Comparison of ENCODE assay signal across 9 cellular contexts in genomic region chr2:236862961-236863728, GRCh38.
DNase-seq lines count a peak whose midpoint lies in the region; ATAC-seq and TF ChIP-seq lines count a peak whose summit lies in the region.
"Had no signal": no experiment of that assay in that cellular context is flagged by ENCODE, and none has a peak within 500 bp of the region (broad histone marks: within the 10 kb centered on the region; RNA-seq: fewer than 3 reads in every experiment).

No MANE protein-coding gene starts in this region.

- TF ChIP-seq CTCF in RWPE1 (conservative IDR thresholded peaks at IDR 0.05; ENCODE audit: low read depth) = no peak

- peaks cover 0 to 8% (median 3%) of the 10 kb centered on the region in 8 donors for H3K9me3 Mint-ChIP-seq in CD4-positive, alpha-beta memory T cell

- no peaks in the 10 kb centered on the region for H3K36me3 Mint-ChIP-seq in CD4-positive, alpha-beta memory T cell

- CTCF ChIA-PET in RWPE1 (lab: Yijun Ruan, JAX) = interaction anchor here (0.6 kb wide), 1 partner anchor 544 kb away, joined by 3 read pairs; no protein-coding TSS in a partner anchor
- CTCF ChIA-PET in CD4-positive, alpha-beta memory T cell (lab: Charles Lee; ENCODE audit: partially characterized antibody) = no interaction called here

- H3K4me3 Mint-ChIP-seq in CD4-positive, alpha-beta memory T cell = no peak overlapping the region
- H3K4me3 Mint-ChIP-seq: activated CD4-positive, alpha-beta T cell treated with anti-CD3 and anti-CD28 coated beads for 36 hours had no signal

- no peak overlapping the region for H3K27ac Mint-ChIP-seq in CD4-positive, alpha-beta memory T cell
- H3K27ac Mint-ChIP-seq: activated CD4-positive, alpha-beta T cell treated with anti-CD3 and anti-CD28 coated beads for 36 hours had no signal

- H3K4me1 Mint-ChIP-seq in CD4-positive, alpha-beta memory T cell = no peaks in the 10 kb centered on the region
- H3K4me1 Mint-ChIP-seq: activated CD4-positive, alpha-beta T cell treated with anti-CD3 and anti-CD28 coated beads for 36 hours had no signal

- POLR2A ChIA-PET in RWPE1 (lab: Yijun Ruan, JAX; ENCODE audit: low non-redundant PET) = no interaction called here
- POLR2A ChIA-PET in CD4-positive, alpha-beta memory T cell (lab: Charles Lee; ENCODE audit: partially characterized antibody) = no interaction called here

- H3K4me3 ChIP-seq in CD4-positive, alpha-beta memory T cell (ENCODE audit: low read length in 2 of 2) = no peak overlapping the region

- no peaks in the 10 kb centered on the region for H3K27me3 ChIP-seq in CD4-positive, alpha-beta memory T cell (ENCODE audit: insufficient read depth, low read length)

- H3K27ac ChIP-seq in RWPE1 = no peak overlapping the region
- no peak overlapping the region for H3K27ac ChIP-seq in CD4-positive, alpha-beta memory T cell (ENCODE audit: low read depth, low read length)

- intact Hi-C loops in CD4-positive, alpha-beta memory T cell (cut with micrococcal nuclease) = no loop called here

- peaks cover 0 to 3% of the 10 kb centered on the region in 2 donors for H3K27me3 Mint-ChIP-seq in CD4-positive, alpha-beta memory T cell
- H3K27me3 Mint-ChIP-seq: activated CD4-positive, alpha-beta T cell treated with anti-CD3 and anti-CD28 coated beads for 36 hours had no signal

- H3K36me3 ChIP-seq in CD4-positive, alpha-beta memory T cell (ENCODE audit: insufficient read depth, low read length) = no peaks in the 10 kb centered on the region

- DNase-seq in EH (ENCODE audit: low read depth) (peak; percentile 99), RWPE1 (ENCODE audit: low spot score) (peak; percentile 8), kidney glomerular epithelial cell (lab: John Stamatoyannopoulos, UW) (peak; percentile 75), DMS114 treated with DMSO at 0.1 percent for 48 hours (lab: John Stamatoyannopoulos, UW; ENCODE audit: unreplicated experiment) (no peak), SW 1271 (lab: John Stamatoyannopoulos, UW) (no peak), NCI-H187 treated with DMSO at 0.1 percent for 48 hours (lab: John Stamatoyannopoulos, UW) (no peak)
- no peak for DNase-seq in CD4-positive, alpha-beta memory T cell
- DNase-seq: activated CD4-positive, alpha-beta T cell treated with anti-CD3 and anti-CD28 coated beads for 36 hours had no signal

- H3K9me3 ChIP-seq in CD4-positive, alpha-beta memory T cell (ENCODE audit: control insufficient read depth in 1 of 2, low read length in 2 of 2) = no peaks in the 10 kb centered on the region

- ATAC-seq in HG02588 (IDR thresholded peaks at IDR 0.05; ENCODE audit: unreplicated experiment) = peak; percentile 86
- ATAC-seq: activated CD4-positive, alpha-beta T cell treated with anti-CD3 and anti-CD28 coated beads for 36 hours had no signal

- H3K4me1 ChIP-seq in CD4-positive, alpha-beta memory T cell (ENCODE audit: insufficient read depth, low read length) = no peaks in the 10 kb centered on the region

Comparison
In these comparisons a context has a peak if more than half of its experiments do, and no peak if none do; other contexts are left out.
1. DNase-seq: peak in EH (single experiment), RWPE1 (single experiment) and kidney glomerular epithelial cell (single experiment); none in DMS114 treated with DMSO at 0.1 percent for 48 hours (single experiment), CD4-positive, alpha-beta memory T cell (0 of 5), SW 1271 (0 of 2) and NCI-H187 treated with DMSO at 0.1 percent for 48 hours (single experiment).